In genomic region chr1:148151911-148152391, GRCh38 we compare ENCODE assay signal across 8 cellular contexts. TPM values are rescaled to one million over a fixed set of nuclear protein-coding genes. Genes with fewer than 3 reads are reported as not detected.
A peak's percentile ranks its signal among the peaks of the same experiment; 100 is the strongest.
DNase-seq lines count a peak whose midpoint lies in the region; ATAC-seq and TF ChIP-seq lines count a peak whose summit lies in the region.
"Not testable (repeated sequence)": the region's sequence is repeated elsewhere in the genome, so short reads cannot be mapped to it uniquely, and the experiment has no call there.

TSS of gene NBPF11 (minus strand) at chr1:148152281. CDS start at chr1:148127003, 25,278 bp downstream.

- ATAC-seq in GM19372 (IDR thresholded peaks at IDR 0.05; ENCODE audit: low read depth, unreplicated experiment) (peak; percentile 88), HG03442 (IDR thresholded peaks at IDR 0.05; ENCODE audit: unreplicated experiment) (peak; percentile 74), left colon (peak; percentile 91)

- intact Hi-C loops in left colon (cut with DNase I, micrococcal nuclease), result not testable (repeated sequence)

- TF ChIP-seq CTCF in AG04450 (IDR thresholded peaks at IDR 0.05; ENCODE audit: low read depth, low read length), result not testable (repeated sequence)

- H3K4me3 ChIP-seq in AG04450 (ENCODE audit: low read depth, low read length), result peak within 1 kb of the TSS; percentile 62

- DNase-seq in AG04450 (ENCODE audit: low read depth, low spot score) (peak; percentile 39), NCI-H526 (lab: John Stamatoyannopoulos, UW) (peak; percentile 83 to 97), cerebellar cortex (ENCODE audit: low spot score) (peak; percentile 72), left colon (peak; percentile 89)
- DNase-seq in activated CD4-positive, alpha-beta T cell treated with anti-CD3 and anti-CD28 coated beads for 24 hours (ENCODE audit: low read depth in 2 of 2), result peak; percentile 71 to 75
- DNase-seq in stimulated activated CD4-positive, alpha-beta T cell treated with anti-CD3 and anti-CD28 coated beads, Interleukin-12 subunit alpha, Interleukin-12 subunit beta, amount 100 ng/mL, for 48 hours (ENCODE audit: low read depth in 2 of 3, low spot score in 1 of 3), result peak; percentile 76 to 81 (median 81)

- not testable (repeated sequence) for H3K27me3 ChIP-seq in AG04450 (ENCODE audit: control insufficient read depth, insufficient read depth, low read length)

- CTCF ChIA-PET in AG04450 (lab: Charles Lee), result not testable (repeated sequence)

- POLR2A ChIA-PET in AG04450 (lab: Yijun Ruan, JAX), result not testable (repeated sequence)

- H3K9me3 ChIP-seq in AG04450 (ENCODE audit: control insufficient read depth, insufficient read depth, low read length), result not testable (repeated sequence)

- H3K27ac ChIP-seq in AG04450 (ENCODE audit: low read depth, low read length), result peak within 1 kb of the TSS; percentile 57

RNA-seq across cellular contexts. Expression of gene NBPF11, which starts in this region (rescaled TPM):
- 7.6 and 8.1 TPM in 2 replicates for polyA plus RNA-seq in AG04450 (2011; rRNA removed)
- polyA minus RNA-seq in AG04450 (2011; rRNA and poly(A)+ RNA removed), result 5.3 and 5.8 TPM in 2 replicates
- 10 to 100 TPM in 1 of 2 donors, 1 to 10 TPM in 1; 8.7 to 10.1 TPM for total RNA-seq in left colon

Comparison
In these comparisons a context has a peak if more than half of its experiments do, and no peak if none do; other contexts are left out.
1. Peak in every context shown above with its lines: DNase-seq, ATAC-seq, H3K4me3 ChIP-seq and H3K27ac ChIP-seq.
2. DNase-seq: peak in every context shown above with its lines; median percentile 90 in NCI-H526; 89 in left colon; 81 in stimulated activated CD4-positive, alpha-beta T cell treated with anti-CD3 and anti-CD28 coated beads, Interleukin-12 subunit alpha, Interleukin-12 subunit beta, amount 100 ng/mL, for 48 hours; 73 in activated CD4-positive, alpha-beta T cell treated with anti-CD3 and anti-CD28 coated beads for 24 hours; 72 in cerebellar cortex; 39 in AG04450.